In genomic region chr2:228688007-228688645, GRCh38 we compare ENCODE assay signal across 18 cellular contexts.
DNase-seq lines count a peak whose midpoint lies in the region; ATAC-seq and TF ChIP-seq lines count a peak whose summit lies in the region.
"Had no signal": no experiment of that assay in that cellular context is flagged by ENCODE, and none has a peak within 500 bp of the region (broad histone marks: within the 10 kb centered on the region; RNA-seq: fewer than 3 reads in every experiment).

No MANE protein-coding gene starts in this region.

- peak; percentile 67 for DNase-seq in HCEC 1CT
- DNase-seq in choroid plexus epithelial cell (ENCODE audit: low read depth), result peak; percentile 91
- DNase-seq in lung (ENCODE audit: low spot score), result no peak
- no peak for DNase-seq in Right ventricle myocardium inferior (ENCODE audit: missing footprints)
- no peak for DNase-seq in activated CD4-positive, alpha-beta T cell treated with anti-CD3 and anti-CD28 coated beads for 4 hours
- DNase-seq: effector memory CD8-positive, alpha-beta T cell; GDM1; GOT3; kidney; naive B cell; NCI-H2029 treated with DMSO at 0.1 percent for 48 hours; stimulated activated CD4-positive, alpha-beta T cell treated with anti-CD3 and anti-CD28 coated beads, Interleukin-2, amount 100 ng/mL, for 24 hours; stimulated activated CD8-positive, alpha-beta memory T cell treated with anti-CD3 and anti-CD28 coated beads, Interleukin-4, amount 100 ng/mL, for 48 hours; tibial artery had no signal

- H3K27me3 ChIP-seq in BLaER1, result no peaks in the 10 kb centered on the region
- no peaks in the 10 kb centered on the region for H3K27me3 ChIP-seq in lung (ENCODE audit: control insufficient read depth, insufficient read depth)
- H3K27me3 ChIP-seq: tibial artery had no signal

- H3K4me3 ChIP-seq in BLaER1 (no peak overlapping the region), choroid plexus epithelial cell (ENCODE audit: low read depth, low read length) (no peak overlapping the region), lung (no peak overlapping the region)
- H3K4me3 ChIP-seq: tibial artery had no signal

- peak overlapping the region; percentile 54 for H3K27ac ChIP-seq in BLaER1
- H3K27ac ChIP-seq in lung (ENCODE audit: low read depth in 1 of 2, low read length in 1 of 2), result no peak overlapping the region
- H3K27ac ChIP-seq: KMS-11, tibial artery had no signal

- H4K20me1 ChIP-seq in BLaER1, result no peaks in the 10 kb centered on the region

- H3K36me3 ChIP-seq in BLaER1 (no peaks in the 10 kb centered on the region), lung (ENCODE audit: control insufficient read depth in 2 of 2, insufficient read depth in 2 of 2, low read length in 2 of 2) (no peaks in the 10 kb centered on the region)
- H3K36me3 ChIP-seq: tibial artery had no signal

- H3K9me3 ChIP-seq in BLaER1 (no peaks in the 10 kb centered on the region; the same call in 1 of the 2 replicates), lung (ENCODE audit: control insufficient read depth in 2 of 2, insufficient read depth in 1 of 2, low read length in 1 of 2) (no peaks in the 10 kb centered on the region)
- H3K9me3 ChIP-seq: tibial artery had no signal

- peak overlapping the region; percentile 73 for H3K4me2 ChIP-seq in BLaER1
- H3K4me2 ChIP-seq: KMS-11 had no signal

- intact Hi-C loops in Right ventricle myocardium inferior (cut with DNase I), result no loop called here

- peak; percentile 55 for ATAC-seq in lung (ENCODE audit: insufficient read depth, low FRiP score)
- no peak for ATAC-seq in Right ventricle myocardium inferior
- ATAC-seq in GM18870 (IDR thresholded peaks at IDR 0.05; ENCODE audit: unreplicated experiment), result no peak
- no peak for ATAC-seq in HG02610 (IDR thresholded peaks at IDR 0.05; ENCODE audit: unreplicated experiment)
- ATAC-seq: effector memory CD8-positive, alpha-beta T cell had no signal

- peaks cover 32% of the 10 kb centered on the region for H3K4me1 ChIP-seq in BLaER1
- peaks cover 0 to 2% of the 10 kb centered on the region in 2 donors for H3K4me1 ChIP-seq in lung (ENCODE audit: control insufficient read depth in 2 of 2, insufficient read depth in 2 of 2, low read length in 2 of 2)
- H3K4me1 ChIP-seq: tibial artery had no signal

- TF ChIP-seq CTCF in choroid plexus epithelial cell (conservative IDR thresholded peaks at IDR 0.05; ENCODE audit: low read depth, low read length), result no peak
- no peak for TF ChIP-seq CTCF in lung (IDR thresholded peaks at IDR 0.05; ENCODE audit: control extremely low read depth, extremely low read depth)

- no peak overlapping the region for H3K9ac ChIP-seq in BLaER1
- H3K9ac ChIP-seq: KMS-11 had no signal

- WGBS in lung, 2 donors, result 74% methylated on average over 5 of the region's 5 CpGs

Comparison
In these comparisons a context has a peak if more than half of its experiments do, and no peak if none do; other contexts are left out.
1. DNase-seq: peak in HCEC 1CT (single experiment) and choroid plexus epithelial cell (single experiment); none in lung (single experiment), Right ventricle myocardium inferior (single experiment) and activated CD4-positive, alpha-beta T cell treated with anti-CD3 and anti-CD28 coated beads for 4 hours (0 of 2).